ENCODE assay signal across 26 cellular contexts in the genomic region with DNA sequence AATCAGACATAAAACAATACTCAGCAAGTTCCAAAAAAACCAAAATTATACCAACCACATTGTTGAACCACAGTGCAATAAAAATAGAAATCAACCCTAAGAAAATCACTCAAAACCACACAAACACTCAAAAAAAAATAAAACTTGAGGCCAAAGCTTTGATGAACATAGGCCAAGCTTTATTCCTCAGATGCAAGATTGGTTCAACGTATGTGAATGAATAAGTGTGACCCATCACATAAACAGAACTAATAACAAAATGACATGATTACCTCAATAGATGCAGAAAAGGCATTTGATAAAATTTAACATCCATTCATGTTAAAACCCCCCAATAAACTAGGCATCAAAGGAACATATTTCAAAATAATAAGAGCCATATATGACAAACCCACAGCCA.
"Had no signal": no experiment of that assay in that cellular context is flagged by ENCODE, and none has a peak within 500 bp of the region (broad histone marks: within the 10 kb centered on the region; RNA-seq: fewer than 3 reads in every experiment).

No MANE protein-coding gene starts in this region.

- ATAC-seq: activated naive CD4-positive, alpha-beta T cell treated with anti-CD3 and anti-CD28 coated beads, Interleukin-2, amount 50 U/mL, for 72 hours; activated naive CD8-positive, alpha-beta T cell treated with anti-CD3 and anti-CD28 coated beads, Interleukin-2, amount 50 U/mL, for 24 hours; activated T-cell treated with anti-CD3 and anti-CD28 coated beads, Interleukin-2, amount 50 U/mL, for 4 hours; body of pancreas; Right ventricle myocardium inferior; T-cell had no signal

- H3K27ac ChIP-seq: ascending aorta, body of pancreas, SK-N-MC had no signal

- H3K4me1 ChIP-seq: ascending aorta, body of pancreas had no signal

- H3K36me3 ChIP-seq: ascending aorta had no signal

- FAIRE-seq: TTC549 had no signal

- DNase-seq: activated B cell treated with CpG ODN at 0.5 μM for 24 hours; activated CD4-positive, alpha-beta memory T cell treated with anti-CD3 and anti-CD28 coated beads for 36 hours; activated CD4-positive, alpha-beta T cell treated with anti-CD3 and anti-CD28 coated beads for 1 hour; activated CD4-positive, alpha-beta T cell treated with anti-CD3 and anti-CD28 coated beads, Interleukin-2, amount 10 ng/mL, durations not matched to agents 7 days and 5 days; activated CD8-positive, alpha-beta memory T cell treated with anti-CD3 and anti-CD28 coated beads for 24 hours; activated effector memory CD4-positive, alpha-beta T cell treated with anti-CD3 and anti-CD28 coated beads, Interleukin-2, amount 50 U/mL, for 16 hours; activated naive CD4-positive, alpha-beta T cell treated with Interleukin-2 at 50 U/mL for 16 hours; activated naive CD8-positive, alpha-beta T cell treated with anti-CD3 and anti-CD28 coated beads, Interleukin-2, amount 50 U/mL, for 24 hours; activated T-cell treated with anti-CD3 and anti-CD28 coated beads, Interleukin-2, amount 50 U/mL, for 4 hours; amniotic stem cell; body of pancreas; NCI-H1105 treated with DMSO at 0.1 percent for 48 hours; NCI-H1436 treated with DMSO at 0.1 percent for 48 hours; NCI-H187; NCI-H2081 treated with DMSO at 0.1 percent for 48 hours; NCI-H446; NCI-H524; RPMI8226; T-cell; T-helper 2 cell; T1000 had no signal

- H3K27me3 ChIP-seq: ascending aorta, body of pancreas had no signal

- H3K4me3 ChIP-seq: ascending aorta, body of pancreas, SK-N-MC had no signal
